ENCODE assay signal across 8 cellular contexts in the genomic region with DNA sequence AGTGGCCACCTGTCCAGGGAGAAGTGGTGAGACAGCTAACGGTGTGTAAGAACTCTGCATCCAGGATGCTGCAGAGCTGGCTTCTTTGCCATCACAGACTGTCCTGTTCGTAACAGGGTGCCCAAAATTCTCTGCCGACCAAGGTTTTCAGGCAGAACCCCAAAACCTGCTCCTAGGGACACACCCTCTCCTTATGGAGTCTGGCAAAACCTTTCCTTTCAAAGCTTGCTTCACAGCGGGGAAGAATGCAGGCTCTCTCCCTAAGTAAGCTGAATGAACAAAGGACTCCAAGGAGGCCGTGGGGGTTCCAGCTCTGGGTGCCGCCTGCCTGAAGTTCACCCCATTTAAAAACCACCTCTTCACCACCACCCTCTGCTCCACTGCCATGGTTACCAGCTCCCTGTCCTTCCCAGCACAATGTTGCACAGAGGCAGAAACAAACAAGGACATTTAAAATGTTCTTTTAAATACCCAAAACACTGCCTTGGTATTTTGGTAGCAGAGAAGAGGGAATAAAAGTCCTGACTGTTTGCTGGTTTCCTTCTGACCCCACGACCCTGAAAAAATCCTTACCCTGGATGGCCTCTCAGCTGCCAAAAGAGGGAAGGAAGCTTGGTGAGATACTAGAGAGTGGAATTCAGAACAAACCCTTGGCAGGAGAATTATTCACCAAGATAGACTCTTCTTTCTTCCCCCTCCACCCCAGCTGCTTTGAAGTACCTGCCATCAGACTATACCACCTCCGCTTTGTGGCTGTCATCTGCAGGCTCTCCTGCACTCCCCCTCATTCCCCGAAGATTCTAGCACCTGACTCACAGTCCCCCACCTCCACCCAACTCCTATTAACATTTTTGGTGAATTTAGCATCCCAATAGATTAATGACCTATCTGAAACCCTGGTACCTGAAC. TPM values are rescaled to one million over a fixed set of nuclear protein-coding genes. Genes with fewer than 3 reads are reported as not detected.
DNase-seq lines count a peak whose midpoint lies in the region; ATAC-seq, FAIRE-seq and TF ChIP-seq lines count a peak whose summit lies in the region.

No MANE protein-coding gene starts in this region.

- no peaks in the 10 kb centered on the region for H4K20me1 ChIP-seq in HCT116 (ENCODE audit: insufficient read depth)

- ATAC-seq in A549 (no peak), HCT116 (no peak), HG02678 (IDR thresholded peaks at IDR 0.05; ENCODE audit: unreplicated experiment) (no peak)
- no peak for ATAC-seq in activated CD8-positive, alpha-beta T cell treated with anti-CD3 and anti-CD28 coated beads for 36 hours

- H3K36me3 ChIP-seq in HCT116 (ENCODE audit: control insufficient read depth in 1 of 2, insufficient read depth in 2 of 2, low read length in 2 of 2) (no peaks in the 10 kb centered on the region), esophagus muscularis mucosa (no peaks in the 10 kb centered on the region)

- H3K9me3 Mint-ChIP-seq in activated CD8-positive, alpha-beta T cell treated with anti-CD3 and anti-CD28 coated beads for 36 hours: no peaks in the 10 kb centered on the region
- no peaks in the 10 kb centered on the region for H3K9me3 Mint-ChIP-seq in osteocyte (ENCODE audit: unreplicated experiment)

- peak overlapping the region; percentile 98 to 99 for H3K27ac ChIP-seq in A549
- H3K27ac ChIP-seq in HCT116 (ENCODE audit: low read depth, low read length): peak overlapping the region; percentile 96
- H3K27ac ChIP-seq in esophagus muscularis mucosa (replicated peaks in 1 of 4): peak overlapping the region; percentile 91 to 100 (median 100)

- H3K4me2 ChIP-seq in A549 (peak overlapping the region; percentile 98), HCT116 (ENCODE audit: low read length) (peak overlapping the region; percentile 100)

- H3K27me3 Mint-ChIP-seq in activated CD8-positive, alpha-beta T cell treated with anti-CD3 and anti-CD28 coated beads for 36 hours: no peaks in the 10 kb centered on the region
- H3K27me3 Mint-ChIP-seq in osteocyte (ENCODE audit: unreplicated experiment): no peaks in the 10 kb centered on the region

- peak overlapping the region; percentile 59 for H3K4me3 ChIP-seq in A549
- peak overlapping the region; percentile 53 to 75 for H3K4me3 ChIP-seq in HCT116 (replicated peaks in 1 of 2; ENCODE audit: low read depth in 1 of 2, low read length in 2 of 2)
- H3K4me3 ChIP-seq in esophagus muscularis mucosa: peak overlapping the region; percentile 54 to 69 (median 56)

- CTCF ChIA-PET in A549 (lab: Yijun Ruan, JAX): interaction anchor here (0.6 to 3.4 kb wide), 6 partner anchors 13 to 372 kb away, joined by 3 to 25 read pairs (median 4); no protein-coding TSS in a partner anchor
- CTCF ChIA-PET in HCT116 (lab: Charles Lee): interaction anchor here (1.1 to 1.2 kb wide), 2 partner anchors 13 to 64 kb away, joined by 3 to 4 read pairs; no protein-coding TSS in a partner anchor
- CTCF ChIA-PET in activated CD8-positive, alpha-beta T cell treated with anti-CD3 and anti-CD28 coated beads for 36 hours (lab: Charles Lee): interaction anchor here (1.0 to 2.2 kb wide), 7 partner anchors 30 to 181 kb away, joined by 3 to 17 read pairs (median 4); no protein-coding TSS in a partner anchor

- H3K9ac ChIP-seq in HCT116 (ENCODE audit: low read length): peak overlapping the region; percentile 90

- BruUV-seq in HCT116 (replicated peaks; lab: Mats Ljungman, UMichigan): TSS peak; percentile 78

- H3K27ac Mint-ChIP-seq in activated CD8-positive, alpha-beta T cell treated with anti-CD3 and anti-CD28 coated beads for 36 hours: peak overlapping the region; percentile 96
- peak overlapping the region; percentile 100 for H3K27ac Mint-ChIP-seq in osteocyte (ENCODE audit: unreplicated experiment)

- no peaks in the 10 kb centered on the region for H3K9me2 ChIP-seq in HCT116 (ENCODE audit: insufficient read depth)

- TF ChIP-seq EP300 in A549 (IDR thresholded peaks at IDR 0.05): no peak
- TF ChIP-seq EP300 in esophagus muscularis mucosa (IDR thresholded peaks at IDR 0.05): no peak

- 53% methylated on average over 9 of the region's 9 CpGs for WGBS in A549 (ENCODE audit: missing lambda C conversion rate)
- 23% methylated on average over 7 of the region's 9 CpGs for WGBS in esophagus muscularis mucosa

- H3K27me3 ChIP-seq in HCT116 (ENCODE audit: insufficient read depth, low read length) (no peaks in the 10 kb centered on the region), esophagus muscularis mucosa (no peaks in the 10 kb centered on the region)

- TF ChIP-seq RAD21 in A549 (conservative IDR thresholded peaks at IDR 0.05 in 1 of 2, IDR thresholded peaks at IDR 0.05 in 1 of 2) (no peak), HCT116 (IDR thresholded peaks at IDR 0.05; ENCODE audit: low read depth) (no peak)

- H3K36me3 Mint-ChIP-seq in activated CD8-positive, alpha-beta T cell treated with anti-CD3 and anti-CD28 coated beads for 36 hours (ENCODE audit: low read depth): no peaks in the 10 kb centered on the region
- no peaks in the 10 kb centered on the region for H3K36me3 Mint-ChIP-seq in osteocyte (ENCODE audit: unreplicated experiment)

- DNase-seq in A549 (ENCODE audit: low read depth in 1 of 2, low spot score in 1 of 2) (no peak), HCT116 (ENCODE audit: low read depth, low spot score) (no peak), esophagus muscularis mucosa (ENCODE audit: extremely low spot score) (no peak), osteocyte (ENCODE audit: extremely low spot score, unreplicated experiment) (no peak), 8988T (no peak), SKM-1 (lab: John Stamatoyannopoulos, UW; ENCODE audit: unreplicated experiment) (no peak)
- DNase-seq in activated CD8-positive, alpha-beta T cell treated with anti-CD3 and anti-CD28 coated beads for 36 hours: peak; percentile 58

- peaks cover 26% of the 10 kb centered on the region for H3K4me1 ChIP-seq in A549
- peaks cover 29 to 61% of the 10 kb centered on the region in 2 experiments for H3K4me1 ChIP-seq in HCT116 (ENCODE audit: control insufficient read depth in 1 of 2, insufficient read depth in 2 of 2, low read length in 2 of 2)
- H3K4me1 ChIP-seq in esophagus muscularis mucosa: peaks cover 36 to 63% (median 45%) of the 10 kb centered on the region in 4 donors

- no peaks in the 10 kb centered on the region for H3K79me2 ChIP-seq in HCT116 (ENCODE audit: insufficient read depth, low read length)

- no peak for TF ChIP-seq CTCF in A549 (IDR thresholded peaks at IDR 0.05)
- no peak for TF ChIP-seq CTCF in HCT116 (IDR thresholded peaks at IDR 0.05 in 2 of 3, conservative IDR thresholded peaks at IDR 0.05 in 1 of 3; ENCODE audit: borderline replicate concordance in 1 of 3, insufficient read depth in 1 of 3, low read depth in 2 of 3, low read length in 2 of 3)
- no peak for TF ChIP-seq CTCF in activated CD8-positive, alpha-beta T cell treated with anti-CD3 and anti-CD28 coated beads for 36 hours (IDR thresholded peaks at IDR 0.05)
- TF ChIP-seq CTCF in esophagus muscularis mucosa (IDR thresholded peaks at IDR 0.05): no peak
- TF ChIP-seq CTCF in osteocyte (IDR thresholded peaks at IDR 0.05): no peak

- peaks cover 40% of the 10 kb centered on the region for H3K4me1 Mint-ChIP-seq in activated CD8-positive, alpha-beta T cell treated with anti-CD3 and anti-CD28 coated beads for 36 hours (ENCODE audit: low read depth)
- peaks cover 54% of the 10 kb centered on the region for H3K4me1 Mint-ChIP-seq in osteocyte (ENCODE audit: unreplicated experiment)

- FAIRE-seq in A549 (lab: Jason Lieb, UNC): no peak

- H2AFZ ChIP-seq in HCT116 (ENCODE audit: low read depth, low read length, poor library complexity, severe bottlenecking): no peak overlapping the region

- peak overlapping the region; percentile 81 for H3K4me3 Mint-ChIP-seq in activated CD8-positive, alpha-beta T cell treated with anti-CD3 and anti-CD28 coated beads for 36 hours
- H3K4me3 Mint-ChIP-seq in osteocyte (ENCODE audit: unreplicated experiment): peak overlapping the region; percentile 85

- POLR2A ChIA-PET in A549 (lab: Yijun Ruan, JAX): interaction anchor here (0.6 to 4.7 kb wide), 13 partner anchors 9 to 180 kb away, joined by 3 to 39 read pairs (median 6); no protein-coding TSS in a partner anchor
- POLR2A ChIA-PET in HCT116 (lab: Charles Lee): interaction anchor here (0.7 to 1.8 kb wide), 8 partner anchors 9 to 1469 kb away, joined by 3 to 10 read pairs (median 4); no protein-coding TSS in a partner anchor
- POLR2A ChIA-PET in activated CD8-positive, alpha-beta T cell treated with anti-CD3 and anti-CD28 coated beads for 36 hours (lab: Charles Lee): interaction anchor here (0.7 to 5.3 kb wide), 11 partner anchors 9 to 1345 kb away, joined by 3 to 58 read pairs (median 6); no protein-coding TSS in a partner anchor

- RAD21 ChIA-PET in HCT116 (lab: Charles Lee; ENCODE audit: low non-redundant PET in 1 of 2, low total read pairs in 2 of 2, uncharacterized antibody in 2 of 2, unreplicated experiment in 2 of 2): no interaction called here

- TF ChIP-seq POLR2A in A549 (IDR thresholded peaks at IDR 0.05; ENCODE audit: low read length) (no peak), HCT116 (IDR thresholded peaks at IDR 0.05; ENCODE audit: borderline replicate concordance, extremely low read depth, insufficient read depth, insufficient read length) (no peak), esophagus muscularis mucosa (IDR thresholded peaks at IDR 0.05; ENCODE audit: low read depth) (no peak)

- intact Hi-C loops in HCT116 (cut with micrococcal nuclease) (no loop called here), esophagus muscularis mucosa (cut with DNase I) (loop anchor here (2.0 kb wide), 1 partner anchor 179 kb away; no protein-coding TSS in a partner anchor)
- intact Hi-C loops in activated CD8-positive, alpha-beta T cell treated with anti-CD3 and anti-CD28 coated beads for 36 hours (cut with micrococcal nuclease): loop anchor here (2.0 kb wide), 1 partner anchor 141 kb away; no protein-coding TSS in a partner anchor

- H3K9me3 ChIP-seq in A549 (no peaks in the 10 kb centered on the region), HCT116 (ENCODE audit: control insufficient read depth in 1 of 2, insufficient read depth in 1 of 2, low read depth in 1 of 2, low read length in 2 of 2) (no peaks in the 10 kb centered on the region), esophagus muscularis mucosa (no peaks in the 10 kb centered on the region)

TF ChIP-seq in HCT116, 20 proteins besides CTCF, POLR2A, EP300 and RAD21 (continues in another document):
- TF ChIP-seq TCF7L2 (IDR thresholded peaks at IDR 0.05; ENCODE audit: borderline replicate concordance, extremely low read depth, insufficient read depth, insufficient read length) (peak; percentile 41), EZH2 (IDR thresholded peaks at IDR 0.05) (no peak), ELF1 (IDR thresholded peaks at IDR 0.05; ENCODE audit: borderline replicate concordance, low read depth) (no peak)

RNA-seq across cellular contexts. Expression of a gene that starts 7.1 kb away (rescaled TPM):
- 3.1 and 3.9 TPM in 2 replicates for polyA plus RNA-seq in A549 (2011; rRNA removed)
- polyA plus RNA-seq in A549 (2012; cell fraction: cytosol; rRNA removed): 0.41 and 0.62 TPM in 2 replicates
- 0.38 and 0.50 TPM in 2 replicates for polyA plus RNA-seq in A549 (2012; cell fraction: nucleus; rRNA removed)
- 0.52 to 0.84 TPM (median 0.76 TPM) in 3 replicates for polyA plus RNA-seq in A549 (2017; fragmentation: RNase III; extraction: RNeasy Plus Mini Kit Qiagen cat#74134 plus additional on column Dnase treatment)
- polyA minus RNA-seq in A549 (2011; rRNA and poly(A)+ RNA removed): 2.3 and 2.7 TPM in 2 replicates
- 8.3 TPM for total RNA-seq in HCT116 (2021; ENCODE audit: unreplicated experiment)
- 3.8 and 4.1 TPM in 2 replicates for polyA plus RNA-seq in HCT116 (2012)
- total RNA-seq in activated CD8-positive, alpha-beta T cell treated with anti-CD3 and anti-CD28 coated beads for 36 hours: 10 to 100 TPM; 19.0 to 20.1 TPM
- 100 to 1,000 TPM; 143 to 209 (median 184) TPM for total RNA-seq in esophagus muscularis mucosa
- total RNA-seq in osteocyte: 83.4 and 85.3 TPM in 2 replicates
